Comparison of ENCODE assay signal across 21 cellular contexts in the genomic region with DNA sequence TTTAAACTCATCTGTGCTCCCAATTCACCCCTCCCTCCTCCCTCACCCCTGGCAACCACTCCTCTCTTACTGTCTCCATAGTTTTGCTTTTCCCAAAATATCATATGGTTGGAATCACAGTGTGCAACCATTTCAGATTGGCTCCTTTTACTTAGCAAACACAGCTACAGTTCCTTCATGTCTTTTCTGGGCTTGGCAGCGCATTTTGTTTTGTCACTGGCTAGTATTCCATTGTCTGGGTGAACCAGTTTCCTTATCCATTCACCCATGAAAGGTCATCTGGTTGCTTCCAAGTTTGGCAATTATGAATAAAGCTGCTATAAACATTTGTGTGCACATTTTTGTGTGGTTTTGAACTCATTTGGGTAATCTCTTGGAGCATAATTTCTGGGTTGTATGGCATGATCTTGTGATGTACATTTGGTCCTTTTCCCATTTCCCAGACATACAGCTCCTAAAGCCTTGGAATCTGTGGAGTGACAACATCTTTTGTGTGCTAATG. TPM values are rescaled to one million over a fixed set of nuclear protein-coding genes. Genes with fewer than 3 reads are reported as not detected.
DNase-seq lines count a peak whose midpoint lies in the region; ATAC-seq, FAIRE-seq and TF ChIP-seq lines count a peak whose summit lies in the region.
"Had no signal": no experiment of that assay in that cellular context is flagged by ENCODE, and none has a peak within 500 bp of the region (broad histone marks: within the 10 kb centered on the region; RNA-seq: fewer than 3 reads in every experiment).

No MANE protein-coding gene starts in this region.

- H3K4me1 ChIP-seq in liver (ENCODE audit: control insufficient read depth in 4 of 4, insufficient read depth in 4 of 4, low read length in 3 of 4) = no peaks in the 10 kb centered on the region
- H3K4me1 ChIP-seq in right lobe of liver = no peaks in the 10 kb centered on the region
- H3K4me1 ChIP-seq in H1 (replicated peaks in 1 of 4; ENCODE audit: control insufficient read depth in 3 of 4, insufficient read depth in 4 of 4, low read length in 3 of 4) = peaks cover 0 to 5% (median 2%) of the 10 kb centered on the region in 4 experiments; a peak in 2 of 7 replicates
- peaks cover 1% of the 10 kb centered on the region for H3K4me1 ChIP-seq in testis
- H3K4me1 ChIP-seq: breast epithelium, foreskin keratinocyte, pancreas had no signal

- H3K27me3 Mint-ChIP-seq in nephron progenitor cell (ENCODE audit: low read depth, poor library complexity) = peaks cover 15% of the 10 kb centered on the region

- no peak for TF ChIP-seq EP300 in H1 (IDR thresholded peaks at IDR 0.05; ENCODE audit: borderline replicate concordance in 1 of 2, low read depth in 2 of 2, low read length in 2 of 2)

- H4K91ac ChIP-seq in H1 (replicated peaks; ENCODE audit: insufficient read length, low read length) = no peak overlapping the region

- no peak overlapping the region for H2AFZ ChIP-seq in H1 (ENCODE audit: low read length)

- no peak overlapping the region for H4K5ac ChIP-seq in H1 (ENCODE audit: insufficient read length, low read depth, low read length)

- no peak overlapping the region for H2BK120ac ChIP-seq in H1 (replicated peaks; ENCODE audit: low read depth, low read length)

- peaks cover 15% of the 10 kb centered on the region for H3K9me3 Mint-ChIP-seq in nephron progenitor cell
- H3K9me3 Mint-ChIP-seq: activated naive CD4-positive, alpha-beta T cell treated with anti-CD3 and anti-CD28 coated beads, Interleukin-2, amount 10 ng/mL, durations not matched to agents 7 days and 5 days had no signal

- H3K79me2 ChIP-seq in H1 (ENCODE audit: control insufficient read depth in 1 of 2, insufficient read depth in 2 of 2, low read length in 2 of 2) = no peaks in the 10 kb centered on the region

- intact Hi-C loops in right lobe of liver (cut with DNase I) (no loop called here), testis (cut with DNase I; ENCODE audit: low total_unique reads) (no loop called here)

- TF ChIP-seq RAD21 in liver (IDR thresholded peaks at IDR 0.05) = no peak
- TF ChIP-seq RAD21 in H1 (IDR thresholded peaks at IDR 0.05 in 1 of 2, conservative IDR thresholded peaks at IDR 0.05 in 1 of 2; ENCODE audit: low read depth in 2 of 2, low read length in 2 of 2) = no peak

- H3K4ac ChIP-seq in H1 (replicated peaks; ENCODE audit: insufficient read length, low read depth, low read length) = no peak overlapping the region

- no peaks in the 10 kb centered on the region for H3K23me2 ChIP-seq in H1 (ENCODE audit: low read depth, low read length)

- H3K9me3 ChIP-seq in liver (ENCODE audit: control insufficient read depth in 4 of 4, low read length in 3 of 4) (no peaks in the 10 kb centered on the region), right lobe of liver (no peaks in the 10 kb centered on the region), H1 (ENCODE audit: insufficient read depth in 2 of 2, low read depth in 1 of 2, low read length in 1 of 2) (peaks cover 0 to 3% of the 10 kb centered on the region in 2 experiments; a peak in 1 of 4 replicates), testis (no peaks in the 10 kb centered on the region)
- H3K9me3 ChIP-seq: breast epithelium, pancreas had no signal

- H3K4me3 ChIP-seq in liver (ENCODE audit: low read depth in 1 of 3, low read length in 3 of 3) (no peak overlapping the region), right lobe of liver (no peak overlapping the region), H1 (ENCODE audit: extremely low read depth in 1 of 4, insufficient read depth in 2 of 4, low read depth in 3 of 4, low read length in 4 of 4) (no peak overlapping the region), foreskin fibroblast (ENCODE audit: low read depth in 1 of 2, low read length in 2 of 2) (no peak overlapping the region), testis (no peak overlapping the region)
- H3K4me3 ChIP-seq: breast epithelium, pancreas, tibial nerve had no signal

- CTCF ChIA-PET in H1 (lab: Charles Lee; ENCODE audit: partially characterized antibody) = interaction anchor here (0.6 kb wide), 1 partner anchor 258 kb away, joined by 3 read pairs; no protein-coding TSS in a partner anchor

- no peak overlapping the region for H2AK5ac ChIP-seq in H1 (ENCODE audit: low read depth, low read length)

- H3K18ac ChIP-seq in H1 (ENCODE audit: extremely low read depth, low read length) = no peak overlapping the region

- H3K27ac ChIP-seq in liver (ENCODE audit: low read depth in 1 of 2, low read length in 2 of 2) (no peak overlapping the region), right lobe of liver (no peak overlapping the region), H1 (ENCODE audit: low read depth, low read length) (no peak overlapping the region), testis (no peak overlapping the region)
- H3K27ac ChIP-seq: breast epithelium, foreskin keratinocyte, pancreas, tibial nerve had no signal

- H2BK15ac ChIP-seq in H1 (ENCODE audit: low read length) = no peak overlapping the region

- no peak for FAIRE-seq in H1 (lab: Jason Lieb, UNC)
- FAIRE-seq: A204.1, pancreas had no signal

- H3K36me3 Mint-ChIP-seq in nephron progenitor cell (ENCODE audit: low read depth) = no peaks in the 10 kb centered on the region
- H3K36me3 Mint-ChIP-seq: activated naive CD4-positive, alpha-beta T cell treated with anti-CD3 and anti-CD28 coated beads, Interleukin-2, amount 10 ng/mL, durations not matched to agents 7 days and 5 days had no signal

- peaks cover 9% of the 10 kb centered on the region for H3K4me1 Mint-ChIP-seq in nephron progenitor cell

- no peak overlapping the region for H3K14ac ChIP-seq in H1 (ENCODE audit: insufficient read length)

- H3K23ac ChIP-seq in H1 (ENCODE audit: insufficient read length) = no peak overlapping the region

- H3K9ac ChIP-seq in liver (ENCODE audit: low read depth in 1 of 2, low read length in 2 of 2) = no peak overlapping the region
- H3K9ac ChIP-seq in H1 (replicated peaks in 1 of 4; ENCODE audit: extremely low read depth in 1 of 4, low read depth in 3 of 4, low read length in 3 of 4) = no peak overlapping the region

- WGBS in liver = 71% methylated on average over 1 of the region's 1 CpG
- WGBS in right lobe of liver (ENCODE audit: insufficient coverage, low coverage, low lambda C conversion rate, missing lambda C conversion rate) = 64% methylated on average over 1 of the region's 1 CpG
- 95% methylated on average over 1 of the region's 1 CpG; no CpG with 5 or more reads in 1 of the 2 experiments for WGBS in H1 (ENCODE audit: extremely low coverage in 1 of 2, insufficient coverage in 1 of 2, insufficient read length in 1 of 2, insufficient replicate concordance in 2 of 2, low coverage in 1 of 2, low lambda C conversion rate in 2 of 2, missing lambda C conversion rate in 1 of 2), 2 experiments
- 56 to 74% methylated on average over 1 of the region's 1 CpG for WGBS in testis, 2 donors

- POLR2A ChIA-PET in H1 (lab: Charles Lee; ENCODE audit: partially characterized antibody) = no interaction called here

- TF ChIP-seq POLR2A in right lobe of liver (IDR thresholded peaks at IDR 0.05) (no peak), H1 (IDR thresholded peaks at IDR 0.05; ENCODE audit: control extremely low read depth in 1 of 2, low read depth in 2 of 2, low read length in 2 of 2) (no peak), testis (IDR thresholded peaks at IDR 0.05) (no peak)

- no peak for ATAC-seq in right lobe of liver
- ATAC-seq in HG03378 (IDR thresholded peaks at IDR 0.05; ENCODE audit: unreplicated experiment) = no peak
- ATAC-seq: foreskin keratinocyte, pancreas had no signal

- DNase-seq in right lobe of liver (no peak), H1 (ENCODE audit: low read depth in 1 of 2, low spot score in 2 of 2) (no peak), nephron progenitor cell (no peak), foreskin fibroblast (no peak), testis (no peak), NCI-H510A treated with DMSO at 0.1 percent for 48 hours (lab: John Stamatoyannopoulos, UW) (no peak)
- DNase-seq: activated CD4-positive, alpha-beta T cell treated with anti-CD3 and anti-CD28 coated beads, Interleukin-2, amount 50 U/mL, for 4 hours; activated naive CD4-positive, alpha-beta T cell treated with anti-CD3 and anti-CD28 coated beads, Interleukin-2, amount 10 ng/mL, durations not matched to agents 7 days and 5 days; activated T-cell treated with anti-CD3 and anti-CD28 coated beads for 4 hours; DMS53; foreskin keratinocyte; H7; Karpas-422; NCI-H1417; NCI-H446; pancreas had no signal

- no peak overlapping the region for H3K56ac ChIP-seq in H1 (replicated peaks; ENCODE audit: insufficient read length, low read depth, low read length)

- TF ChIP-seq CTCF in liver (IDR thresholded peaks at IDR 0.05; ENCODE audit: low read depth, low read length, missing input control) (no peak), right lobe of liver (IDR thresholded peaks at IDR 0.05) (no peak), H1 (IDR thresholded peaks at IDR 0.05; ENCODE audit: control extremely low read depth in 1 of 3, insufficient read depth in 1 of 3, low read depth in 1 of 3, low read length in 3 of 3) (no peak), nephron progenitor cell (IDR thresholded peaks at IDR 0.05) (no peak), foreskin fibroblast (IDR thresholded peaks at IDR 0.05; ENCODE audit: low read depth, low read length) (no peak), testis (IDR thresholded peaks at IDR 0.05) (no peak)

- H3K4me2 ChIP-seq in H1 (ENCODE audit: insufficient read depth in 1 of 2, low read depth in 2 of 2, low read length in 2 of 2) = no peak overlapping the region

- peak overlapping the region; percentile 29 for H3K27ac Mint-ChIP-seq in nephron progenitor cell
- H3K27ac Mint-ChIP-seq: activated naive CD4-positive, alpha-beta T cell treated with anti-CD3 and anti-CD28 coated beads, Interleukin-2, amount 10 ng/mL, durations not matched to agents 7 days and 5 days had no signal

- H3K79me1 ChIP-seq in H1 (ENCODE audit: low read depth, low read length) = no peaks in the 10 kb centered on the region

- 0 out of 2 replicates have a peak overlapping the region, but pooled peaks have one; percentile 51 for H2BK20ac ChIP-seq in H1 (ENCODE audit: low read length)

- H4K8ac ChIP-seq in H1 (ENCODE audit: extremely low read depth, insufficient read depth, low read length) = no peak overlapping the region

- H3K4me3 Mint-ChIP-seq in nephron progenitor cell = no peak overlapping the region
- H3K4me3 Mint-ChIP-seq: activated naive CD4-positive, alpha-beta T cell treated with anti-CD3 and anti-CD28 coated beads, Interleukin-2, amount 10 ng/mL, durations not matched to agents 7 days and 5 days had no signal

- H3K36me3 ChIP-seq in liver (ENCODE audit: control insufficient read depth in 4 of 4, insufficient read depth in 3 of 4, low read depth in 1 of 4, low read length in 3 of 4) (no peaks in the 10 kb centered on the region), right lobe of liver (no peaks in the 10 kb centered on the region), H1 (ENCODE audit: control insufficient read depth in 2 of 4, insufficient read depth in 4 of 4, low read length in 3 of 4) (no peaks in the 10 kb centered on the region; a peak in 1 of 8 replicates), testis (ENCODE audit: low read depth, missing control alignments) (no peaks in the 10 kb centered on the region)
- H3K36me3 ChIP-seq: breast epithelium, pancreas, tibial nerve had no signal

- H4K20me1 ChIP-seq in H1 (replicated peaks in 1 of 2; ENCODE audit: control insufficient read depth in 1 of 2, insufficient read depth in 2 of 2, low read length in 2 of 2) = no peaks in the 10 kb centered on the region

- no peak overlapping the region for H2BK12ac ChIP-seq in H1 (ENCODE audit: low read depth, low read length)

- H3K27me3 ChIP-seq in liver (ENCODE audit: control insufficient read depth in 4 of 4, insufficient read depth in 4 of 4, low read length in 3 of 4) (no peaks in the 10 kb centered on the region), right lobe of liver (no peaks in the 10 kb centered on the region), H1 (replicated peaks in 1 of 4; ENCODE audit: control insufficient read depth in 3 of 4, extremely low read depth in 1 of 4, insufficient read depth in 3 of 4, low read length in 3 of 4) (no peaks in the 10 kb centered on the region), testis (no peaks in the 10 kb centered on the region)
- H3K27me3 ChIP-seq: breast epithelium, foreskin keratinocyte, pancreas, tibial nerve had no signal

- H2BK5ac ChIP-seq in H1 (ENCODE audit: low read depth, low read length) = no peak overlapping the region

RNA-seq across cellular contexts. Expression of a gene that starts 23.9 kb away (rescaled TPM):
- total RNA-seq in liver (10 to 100 TPM in 1 of 2 donors, 1 to 10 TPM in 1; 3.2 to 15.1 TPM), right lobe of liver (10 to 100 TPM; 11.9 to 48.5 (median 27.2) TPM), testis (100 to 1,000 TPM; 416 to 575 TPM)
- polyA plus RNA-seq in liver (10 to 100 TPM in 1 of 2 donors, 1 to 10 TPM in 1; 2.5 to 30.2 TPM), H1 (2011; rRNA removed) (31.0 and 37.3 TPM in 2 replicates), testis (ENCODE audit: insufficient read depth, low read depth, low replicate concordance) (193 TPM)
- total RNA-seq in H1 (2021; fragmentation: NEBNext Ultra II Directional; extraction: Animal tissue kit (Norgen Biotek cat#: 25700)) = 18.4 and 18.6 TPM in 2 replicates
- polyA plus RNA-seq in H1 (2011; cell fraction: cytosol; rRNA removed) = 33.1 TPM
- polyA plus RNA-seq in H1 (2011; cell fraction: nucleus; rRNA removed) = 60.3 TPM
- polyA plus RNA-seq in H1 (2012, experiment 1 of 2) = 17.9 to 34.8 TPM (median 30.9 TPM) in 4 replicates
- 18.3 TPM for polyA plus RNA-seq in H1 (2012, experiment 2 of 2)
- 11.4 TPM for polyA plus RNA-seq in H1 (2013, experiment 1 of 2)
- 10.5 TPM for polyA plus RNA-seq in H1 (2013, experiment 2 of 2)
- polyA minus RNA-seq in H1 (2011; rRNA and poly(A)+ RNA removed) = 6.4 and 7.4 TPM in 2 replicates
- polyA minus RNA-seq in H1 (2011; cell fraction: cytosol; rRNA and poly(A)+ RNA removed) = 11.8 TPM
- 13.8 TPM for polyA minus RNA-seq in H1 (2011; cell fraction: nucleus; rRNA and poly(A)+ RNA removed)

Comparison
In these comparisons a context has a peak if more than half of its experiments do, and no peak if none do; other contexts are left out.
1. RNA of a gene that starts 23.9 kb away (total RNA-seq): 416 to 575 TPM in testis; 11.9 to 48.5 TPM in right lobe of liver, 18.4 to 18.6 TPM in H1 and 3.2 to 15.1 TPM in liver; every median in the first group is over 4 times any median in the second.